Comparison of ENCODE assay signal across 28 cellular contexts in the genomic region with DNA sequence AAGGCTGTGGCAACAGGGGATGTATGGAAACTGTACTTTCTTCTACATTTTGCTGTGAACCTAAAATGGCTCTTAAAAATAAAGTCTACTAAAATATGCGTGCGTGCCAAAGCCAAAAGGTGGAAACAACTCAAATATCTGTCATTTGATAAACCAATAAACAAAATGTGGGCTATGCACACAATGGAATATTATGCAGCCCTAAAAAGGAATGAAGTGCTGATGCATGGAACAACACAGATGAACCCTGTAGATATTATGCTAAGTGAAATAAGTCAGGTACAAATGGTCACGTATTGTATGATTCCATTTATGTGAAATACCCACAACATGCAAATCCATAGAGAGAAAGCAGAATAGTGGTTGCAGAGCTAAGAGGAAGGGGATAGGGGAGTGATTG. TPM values are rescaled to one million over a fixed set of nuclear protein-coding genes. Genes with fewer than 3 reads are reported as not detected.
A peak's percentile ranks its signal among the peaks of the same experiment; 100 is the strongest.
DNase-seq lines count a peak whose midpoint lies in the region; ATAC-seq, FAIRE-seq and TF ChIP-seq lines count a peak whose summit lies in the region.
"Had no signal": no experiment of that assay in that cellular context is flagged by ENCODE, and none has a peak within 500 bp of the region (broad histone marks: within the 10 kb centered on the region; RNA-seq: fewer than 3 reads in every experiment).

No MANE protein-coding gene starts in this region.

- peaks cover under 1 to 14% of the 10 kb centered on the region in 2 experiments; a peak in 3 of 5 replicates for H3K4me1 ChIP-seq in K562 (replicated peaks in 1 of 2; ENCODE audit: control insufficient read depth in 2 of 2, insufficient read depth in 2 of 2, low read length in 2 of 2)
- H3K4me1 ChIP-seq in osteoblast (ENCODE audit: insufficient read depth, low read length): no peaks in the 10 kb centered on the region
- H3K4me1 ChIP-seq: A549, Caco-2 had no signal

- CTCF ChIA-PET in K562 (lab: Yijun Ruan, JAX; ENCODE audit: low intra/inter-chr PET ratio): no interaction called here

- POLR2A ChIA-PET in K562 (lab: Yijun Ruan, JAX): no interaction called here

- TF ChIP-seq RAD21 in K562 (CRISPR knock-in tag; conservative IDR thresholded peaks at IDR 0.05 in 1 of 2, IDR thresholded peaks at IDR 0.05 in 1 of 2): no peak

- H3K4me3 ChIP-seq in K562 (no peak overlapping the region), osteoblast (ENCODE audit: insufficient read depth, low read length) (no peak overlapping the region)
- H3K4me3 ChIP-seq: A549; BLaER1 treated with 17β-estradiol and CSF1 and Interleukin-3, amounts not matched to agents 10 nM and 100 nM; GM12878 had no signal

- H3K27ac ChIP-seq in K562 (ENCODE audit: extremely low read depth, low read depth, low read length): no peak overlapping the region
- H3K27ac ChIP-seq in osteoblast (ENCODE audit: low read depth, low read length): no peak overlapping the region
- H3K27ac ChIP-seq: 22Rv1, A549, C4-2B had no signal

- TF ChIP-seq CTCF in GM13976 (IDR thresholded peaks at IDR 0.05; ENCODE audit: borderline replicate concordance, control extremely low read depth, extremely low read depth, insufficient read depth, missing control alignments) (no peak), K562 (IDR thresholded peaks at IDR 0.05 in 2 of 3, conservative IDR thresholded peaks at IDR 0.05 in 1 of 3; ENCODE audit: insufficient read depth in 2 of 3, low read depth in 1 of 3, low read length in 3 of 3) (no peak), osteoblast (IDR thresholded peaks at IDR 0.05; ENCODE audit: extremely low read depth, low read depth, low read length) (no peak)

- in situ Hi-C loops in GM13976 (cut with MboI; ENCODE audit: low sequenced_read_pairs, unreplicated experiment): no loop called here
- in situ Hi-C loops in K562 (cut with MboI): no loop called here

- H3K4me2 ChIP-seq in K562 (ENCODE audit: insufficient read depth, low read length) (no peak overlapping the region), osteoblast (ENCODE audit: insufficient read depth, low read length) (no peak overlapping the region)
- H3K4me2 ChIP-seq: A549 had no signal

- 5% methylated on average over 3 of the region's 3 CpGs for WGBS in K562 (ENCODE audit: insufficient coverage, low coverage, missing lambda C conversion rate)

- FAIRE-seq in HTR-8/SVneo (lab: Jason Lieb, UNC) (peak; percentile 13), K562 (lab: Jason Lieb, UNC) (no peak)
- FAIRE-seq: A549, GM12878, GM12892, GM19239 had no signal

- BruUV-seq in K562 (replicated peaks; lab: Mats Ljungman, UMichigan): no TSS peak

- intact Hi-C loops in K562 (cut with micrococcal nuclease): loop anchor here (10.0 kb wide), 1 partner anchor 96 kb away; no protein-coding TSS in a partner anchor

- no peaks in the 10 kb centered on the region for H3K79me2 ChIP-seq in K562 (ENCODE audit: control insufficient read depth, insufficient read depth, low read length)
- H3K79me2 ChIP-seq in osteoblast (ENCODE audit: insufficient read depth, low read length): no peaks in the 10 kb centered on the region

- no peaks in the 10 kb centered on the region for H3K9me1 ChIP-seq in K562 (ENCODE audit: control insufficient read depth, insufficient read depth, low read length)

- no peaks in the 10 kb centered on the region for H3K27me3 ChIP-seq in K562 (ENCODE audit: control insufficient read depth in 2 of 2, insufficient read depth in 2 of 2, low read length in 2 of 2)
- peaks cover 5% of the 10 kb centered on the region for H3K27me3 ChIP-seq in osteoblast (ENCODE audit: insufficient read depth, low read length)

- no peak for TF ChIP-seq EP300 in K562 (IDR thresholded peaks at IDR 0.05; ENCODE audit: low read length)

- no peak for TF ChIP-seq POLR2A in K562 (conservative IDR thresholded peaks at IDR 0.05)

- ATAC-seq in K562: no peak
- no peak for ATAC-seq in HG02571 (IDR thresholded peaks at IDR 0.05; ENCODE audit: unreplicated experiment)
- no peak for ATAC-seq in GM19455 (IDR thresholded peaks at IDR 0.05; ENCODE audit: unreplicated experiment)
- ATAC-seq: A549; CD8-positive, alpha-beta T cell; GM12878 had no signal

- no peaks in the 10 kb centered on the region for H3K9me3 ChIP-seq in K562 (replicated peaks; ENCODE audit: control insufficient read depth, insufficient read depth, low read depth, low read length)
- H3K9me3 ChIP-seq in osteoblast (ENCODE audit: low read depth, low read length): no peaks in the 10 kb centered on the region

- peak; percentile 2 for DNase-seq in GM13976 (ENCODE audit: low spot score)
- no peak for DNase-seq in HTR-8/SVneo (ENCODE audit: insufficient read length, low spot score)
- no peak for DNase-seq in K562 (ENCODE audit: extremely low read depth in 1 of 4, low spot score in 3 of 4)
- peak; percentile 6 for DNase-seq in osteoblast (ENCODE audit: insufficient read length, low spot score, missing footprints)
- no peak for DNase-seq in D341Med (ENCODE audit: low spot score)
- DNase-seq: AML-193; Caco-2; Calu3; CD4-positive, alpha-beta T cell; DMS 273 treated with DMSO at 0.1 percent for 48 hours; DMS153; DMS53; DMS79; DND-41; EL; GDM1 had no signal

- no peak overlapping the region for H2AFZ ChIP-seq in K562 (ENCODE audit: low read depth, low read length)
- H2AFZ ChIP-seq in osteoblast (ENCODE audit: low read length): no peak overlapping the region

- H4K20me1 ChIP-seq in K562 (replicated peaks; ENCODE audit: control insufficient read depth, insufficient read depth, low read length) (no peaks in the 10 kb centered on the region), osteoblast (ENCODE audit: insufficient read depth, low read length) (no peaks in the 10 kb centered on the region)
- H4K20me1 ChIP-seq: BLaER1 treated with 17β-estradiol and CSF1 and Interleukin-3, amounts not matched to agents 10 nM and 100 nM had no signal

- H3K36me3 ChIP-seq in K562 (ENCODE audit: control insufficient read depth, insufficient read depth, low read length): no peaks in the 10 kb centered on the region
- H3K36me3 ChIP-seq in osteoblast (ENCODE audit: insufficient read depth, low read length): no peaks in the 10 kb centered on the region

- no peak overlapping the region for H3K9ac ChIP-seq in K562 (ENCODE audit: insufficient read depth in 1 of 2, low read depth in 2 of 2, low read length in 2 of 2)
- H3K9ac ChIP-seq: BLaER1 treated with 17β-estradiol and CSF1 and Interleukin-3, amounts not matched to agents 10 nM and 100 nM had no signal

TF ChIP-seq in K562, 482 proteins besides CTCF, POLR2A, EP300 and RAD21:
- TF ChIP-seq, protein P1, sequence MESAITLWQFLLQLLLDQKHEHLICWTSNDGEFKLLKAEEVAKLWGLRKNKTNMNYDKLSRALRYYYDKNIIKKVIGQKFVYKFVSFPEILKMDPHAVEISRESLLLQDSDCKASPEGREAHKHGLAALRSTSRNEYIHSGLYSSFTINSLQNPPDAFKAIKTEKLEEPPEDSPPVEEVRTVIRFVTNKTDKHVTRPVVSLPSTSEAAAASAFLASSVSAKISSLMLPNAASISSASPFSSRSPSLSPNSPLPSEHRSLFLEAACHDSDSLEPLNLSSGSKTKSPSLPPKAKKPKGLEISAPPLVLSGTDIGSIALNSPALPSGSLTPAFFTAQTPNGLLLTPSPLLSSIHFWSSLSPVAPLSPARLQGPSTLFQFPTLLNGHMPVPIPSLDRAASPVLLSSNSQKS (CRISPR knock-in tag; IDR thresholded peaks at IDR 0.05): no peak
- TF ChIP-seq ZNF146 (CRISPR knock-in tag; IDR thresholded peaks at IDR 0.05; ENCODE audit: unreplicated experiment): peak; percentile 79

RNA-seq across cellular contexts. Expression of a gene that starts 8.0 kb away (rescaled TPM):
- 0.09 and 0.21 TPM in 2 replicates for total RNA-seq in K562 (2011; cell fraction: chromatin; rRNA removed; ENCODE audit: low replicate concordance)
- total RNA-seq in K562 (2011; cell fraction: nucleolus; rRNA removed): 0.33 and 1.2 TPM in 2 replicates
- total RNA-seq in K562 (2011; cell fraction: nucleoplasm; rRNA removed): 0.07 TPM in 1 of 2 replicates, not detected in the other
- 0.29 TPM in 1 of 2 replicates, not detected in the other for total RNA-seq in K562 (2014; rRNA removed)
- 0.04 TPM in 1 of 2 replicates, not detected in the other for total RNA-seq in K562 (2014; rRNA removed; fragmentation: Illumina TruSeq; extraction: Trizol)
- 0.30 and 0.43 TPM in 2 replicates for total RNA-seq in K562 (2015; rRNA removed; fragmentation: Illumina TruSeq; extraction: Trizol)
- total RNA-seq in K562 (2021): 0.27 and 0.69 TPM in 2 replicates
- polyA plus RNA-seq in K562 (2011; rRNA removed): 0.33 and 0.79 TPM in 2 replicates
- 0.34 and 0.97 TPM in 2 replicates for polyA plus RNA-seq in K562 (2011; cell fraction: cytosol; rRNA removed)
- 2.6 and 2.7 TPM in 2 replicates for polyA plus RNA-seq in K562 (2011; cell fraction: nucleus; rRNA removed)
- 0.69 and 4.2 TPM in 2 replicates for polyA plus RNA-seq in K562 (2012)
- 0.39 and 0.44 TPM in 2 replicates for polyA plus RNA-seq in K562 (2014; fragmentation: Illumina TruSeq; extraction: Trizol)
- not detected for polyA plus RNA-seq in K562 (2014; fragmentation: Nextera tagmentation; extraction: Ambion mirVana)
- 0.41 and 2.1 TPM in 2 replicates for polyA plus RNA-seq in K562 (2014; rRNA removed)
- polyA minus RNA-seq in K562 (2011; rRNA and poly(A)+ RNA removed): 0.11 and 0.81 TPM in 2 replicates
- polyA minus RNA-seq in K562 (2011; cell fraction: cytosol; rRNA and poly(A)+ RNA removed): not detected in 2 replicates
- polyA minus RNA-seq in K562 (2011; cell fraction: nucleus; rRNA and poly(A)+ RNA removed): 1.00 and 1.5 TPM in 2 replicates
- total RNA-seq in osteoblast: 0.72 and 0.88 TPM in 2 replicates
- total RNA-seq: A172, G401 had no signal
- polyA plus RNA-seq: A549 had no signal

Comparison
In these comparisons a context has a peak if more than half of its experiments do, and no peak if none do; other contexts are left out.
1. DNase-seq: peak in GM13976 (single experiment) and osteoblast (single experiment); none in HTR-8/SVneo (single experiment), K562 (0 of 4) and D341Med (single experiment).